2 cellular contexts compared by ENCODE assay signal in the genomic region with DNA sequence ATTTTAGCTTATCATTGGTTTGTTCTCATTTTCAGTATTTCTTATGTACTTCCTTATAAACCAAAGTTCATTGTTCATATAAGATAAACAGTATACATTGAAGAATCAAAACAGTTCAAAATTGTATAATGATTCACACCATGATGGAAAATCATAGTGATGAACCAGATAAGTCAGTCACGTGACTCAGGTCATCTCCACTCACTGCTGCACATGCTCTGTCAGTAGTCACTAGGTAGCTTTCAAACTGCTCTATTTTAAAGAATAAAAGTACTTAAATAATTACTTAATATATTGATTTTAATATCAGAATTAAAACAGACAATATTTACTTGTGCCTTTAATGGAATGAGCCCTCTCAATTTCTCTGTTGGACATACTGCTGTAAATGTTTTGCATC.
TF ChIP-seq lines count a peak whose summit lies in the region.

No MANE protein-coding gene starts in this region.

TF ChIP-seq in IMR-90, 13 proteins besides CTCF, POLR2A, EP300 and RAD21:
- TF ChIP-seq MAFK (IDR thresholded peaks at IDR 0.05; ENCODE audit: low read depth, low read length) (no peak), RFX5 (IDR thresholded peaks at IDR 0.05; ENCODE audit: low read depth, low read length) (peak; percentile 92)
- TF ChIP-seq, protein P1, sequence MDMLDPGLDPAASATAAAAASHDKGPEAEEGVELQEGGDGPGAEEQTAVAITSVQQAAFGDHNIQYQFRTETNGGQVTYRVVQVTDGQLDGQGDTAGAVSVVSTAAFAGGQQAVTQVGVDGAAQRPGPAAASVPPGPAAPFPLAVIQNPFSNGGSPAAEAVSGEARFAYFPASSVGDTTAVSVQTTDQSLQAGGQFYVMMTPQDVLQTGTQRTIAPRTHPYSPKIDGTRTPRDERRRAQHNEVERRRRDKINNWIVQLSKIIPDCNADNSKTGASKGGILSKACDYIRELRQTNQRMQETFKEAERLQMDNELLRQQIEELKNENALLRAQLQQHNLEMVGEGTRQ (IDR thresholded peaks at IDR 0.05; ENCODE audit: low read depth, low read length), result 0 out of 2 replicates have a peak, but pooled peaks have one; percentile 13

TF ChIP-seq in GM23338, 12 proteins besides CTCF, POLR2A, EP300 and RAD21:
- TF ChIP-seq, protein P2, sequence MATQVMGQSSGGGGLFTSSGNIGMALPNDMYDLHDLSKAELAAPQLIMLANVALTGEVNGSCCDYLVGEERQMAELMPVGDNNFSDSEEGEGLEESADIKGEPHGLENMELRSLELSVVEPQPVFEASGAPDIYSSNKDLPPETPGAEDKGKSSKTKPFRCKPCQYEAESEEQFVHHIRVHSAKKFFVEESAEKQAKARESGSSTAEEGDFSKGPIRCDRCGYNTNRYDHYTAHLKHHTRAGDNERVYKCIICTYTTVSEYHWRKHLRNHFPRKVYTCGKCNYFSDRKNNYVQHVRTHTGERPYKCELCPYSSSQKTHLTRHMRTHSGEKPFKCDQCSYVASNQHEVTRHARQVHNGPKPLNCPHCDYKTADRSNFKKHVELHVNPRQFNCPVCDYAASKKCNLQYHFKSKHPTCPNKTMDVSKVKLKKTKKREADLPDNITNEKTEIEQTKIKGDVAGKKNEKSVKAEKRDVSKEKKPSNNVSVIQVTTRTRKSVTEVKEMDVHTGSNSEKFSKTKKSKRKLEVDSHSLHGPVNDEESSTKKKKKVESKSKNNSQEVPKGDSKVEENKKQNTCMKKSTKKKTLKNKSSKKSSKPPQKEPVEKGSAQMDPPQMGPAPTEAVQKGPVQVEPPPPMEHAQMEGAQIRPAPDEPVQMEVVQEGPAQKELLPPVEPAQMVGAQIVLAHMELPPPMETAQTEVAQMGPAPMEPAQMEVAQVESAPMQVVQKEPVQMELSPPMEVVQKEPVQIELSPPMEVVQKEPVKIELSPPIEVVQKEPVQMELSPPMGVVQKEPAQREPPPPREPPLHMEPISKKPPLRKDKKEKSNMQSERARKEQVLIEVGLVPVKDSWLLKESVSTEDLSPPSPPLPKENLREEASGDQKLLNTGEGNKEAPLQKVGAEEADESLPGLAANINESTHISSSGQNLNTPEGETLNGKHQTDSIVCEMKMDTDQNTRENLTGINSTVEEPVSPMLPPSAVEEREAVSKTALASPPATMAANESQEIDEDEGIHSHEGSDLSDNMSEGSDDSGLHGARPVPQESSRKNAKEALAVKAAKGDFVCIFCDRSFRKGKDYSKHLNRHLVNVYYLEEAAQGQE (IDR thresholded peaks at IDR 0.05; ENCODE audit: unreplicated experiment), result no peak
- TF ChIP-seq CREB1 (CRISPR knock-in tag; IDR thresholded peaks at IDR 0.05; ENCODE audit: low read depth) (no peak), NANOG (IDR thresholded peaks at IDR 0.05; ENCODE audit: borderline replicate concordance) (no peak), POLR2AphosphoS5 (IDR thresholded peaks at IDR 0.05; ENCODE audit: low read depth) (no peak), EZH2phosphoT487 (IDR thresholded peaks at IDR 0.05; ENCODE audit: unreplicated experiment) (no peak), ZNF114 (CRISPR knock-in tag; IDR thresholded peaks at IDR 0.05) (no peak), STAT1 (IDR thresholded peaks at IDR 0.05; ENCODE audit: unreplicated experiment) (no peak), ZNF331 (CRISPR knock-in tag; IDR thresholded peaks at IDR 0.05; ENCODE audit: low read depth) (no peak), EZH2 (IDR thresholded peaks at IDR 0.05; ENCODE audit: low read depth, unreplicated experiment) (no peak), JUNB (IDR thresholded peaks at IDR 0.05; ENCODE audit: unreplicated experiment) (no peak)
- TF ChIP-seq, protein P3, sequence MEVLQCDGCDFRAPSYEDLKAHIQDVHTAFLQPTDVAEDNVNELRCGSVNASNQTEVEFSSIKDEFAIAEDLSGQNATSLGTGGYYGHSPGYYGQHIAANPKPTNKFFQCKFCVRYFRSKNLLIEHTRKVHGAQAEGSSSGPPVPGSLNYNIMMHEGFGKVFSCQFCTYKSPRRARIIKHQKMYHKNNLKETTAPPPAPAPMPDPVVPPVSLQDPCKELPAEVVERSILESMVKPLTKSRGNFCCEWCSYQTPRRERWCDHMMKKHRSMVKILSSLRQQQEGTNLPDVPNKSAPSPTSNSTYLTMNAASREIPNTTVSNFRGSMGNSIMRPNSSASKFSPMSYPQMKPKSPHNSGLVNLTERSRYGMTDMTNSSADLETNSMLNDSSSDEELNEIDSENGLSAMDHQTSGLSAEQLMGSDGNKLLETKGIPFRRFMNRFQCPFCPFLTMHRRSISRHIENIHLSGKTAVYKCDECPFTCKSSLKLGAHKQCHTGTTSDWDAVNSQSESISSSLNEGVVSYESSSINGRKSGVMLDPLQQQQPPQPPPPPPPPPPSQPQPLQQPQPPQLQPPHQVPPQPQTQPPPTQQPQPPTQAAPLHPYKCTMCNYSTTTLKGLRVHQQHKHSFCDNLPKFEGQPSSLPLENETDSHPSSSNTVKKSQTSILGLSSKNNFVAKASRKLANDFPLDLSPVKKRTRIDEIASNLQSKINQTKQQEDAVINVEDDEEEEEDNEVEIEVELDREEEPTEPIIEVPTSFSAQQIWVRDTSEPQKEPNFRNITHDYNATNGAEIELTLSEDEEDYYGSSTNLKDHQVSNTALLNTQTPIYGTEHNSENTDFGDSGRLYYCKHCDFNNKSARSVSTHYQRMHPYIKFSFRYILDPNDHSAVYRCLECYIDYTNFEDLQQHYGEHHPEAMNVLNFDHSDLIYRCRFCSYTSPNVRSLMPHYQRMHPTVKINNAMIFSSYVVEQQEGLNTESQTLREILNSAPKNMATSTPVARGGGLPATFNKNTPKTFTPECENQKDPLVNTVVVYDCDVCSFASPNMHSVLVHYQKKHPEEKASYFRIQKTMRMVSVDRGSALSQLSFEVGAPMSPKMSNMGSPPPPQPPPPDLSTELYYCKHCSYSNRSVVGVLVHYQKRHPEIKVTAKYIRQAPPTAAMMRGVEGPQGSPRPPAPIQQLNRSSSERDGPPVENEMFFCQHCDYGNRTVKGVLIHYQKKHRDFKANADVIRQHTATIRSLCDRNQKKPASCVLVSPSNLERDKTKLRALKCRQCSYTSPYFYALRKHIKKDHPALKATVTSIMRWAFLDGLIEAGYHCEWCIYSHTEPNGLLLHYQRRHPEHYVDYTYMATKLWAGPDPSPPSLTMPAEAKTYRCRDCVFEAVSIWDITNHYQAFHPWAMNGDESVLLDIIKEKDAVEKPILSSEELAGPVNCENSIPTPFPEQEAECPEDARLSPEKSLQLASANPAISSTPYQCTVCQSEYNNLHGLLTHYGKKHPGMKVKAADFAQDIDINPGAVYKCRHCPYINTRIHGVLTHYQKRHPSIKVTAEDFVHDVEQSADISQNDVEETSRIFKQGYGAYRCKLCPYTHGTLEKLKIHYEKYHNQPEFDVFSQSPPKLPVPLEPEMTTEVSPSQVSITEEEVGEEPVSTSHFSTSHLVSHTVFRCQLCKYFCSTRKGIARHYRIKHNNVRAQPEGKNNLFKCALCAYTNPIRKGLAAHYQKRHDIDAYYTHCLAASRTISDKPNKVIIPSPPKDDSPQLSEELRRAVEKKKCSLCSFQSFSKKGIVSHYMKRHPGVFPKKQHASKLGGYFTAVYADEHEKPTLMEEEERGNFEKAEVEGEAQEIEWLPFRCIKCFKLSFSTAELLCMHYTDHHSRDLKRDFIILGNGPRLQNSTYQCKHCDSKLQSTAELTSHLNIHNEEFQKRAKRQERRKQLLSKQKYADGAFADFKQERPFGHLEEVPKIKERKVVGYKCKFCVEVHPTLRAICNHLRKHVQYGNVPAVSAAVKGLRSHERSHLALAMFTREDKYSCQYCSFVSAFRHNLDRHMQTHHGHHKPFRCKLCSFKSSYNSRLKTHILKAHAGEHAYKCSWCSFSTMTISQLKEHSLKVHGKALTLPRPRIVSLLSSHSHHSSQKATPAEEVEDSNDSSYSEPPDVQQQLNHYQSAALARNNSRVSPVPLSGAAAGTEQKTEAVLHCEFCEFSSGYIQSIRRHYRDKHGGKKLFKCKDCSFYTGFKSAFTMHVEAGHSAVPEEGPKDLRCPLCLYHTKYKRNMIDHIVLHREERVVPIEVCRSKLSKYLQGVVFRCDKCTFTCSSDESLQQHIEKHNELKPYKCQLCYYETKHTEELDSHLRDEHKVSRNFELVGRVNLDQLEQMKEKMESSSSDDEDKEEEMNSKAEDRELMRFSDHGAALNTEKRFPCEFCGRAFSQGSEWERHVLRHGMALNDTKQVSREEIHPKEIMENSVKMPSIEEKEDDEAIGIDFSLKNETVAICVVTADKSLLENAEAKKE (CRISPR knock-in tag; IDR thresholded peaks at IDR 0.05), result no peak
- TF ChIP-seq, protein P4, sequence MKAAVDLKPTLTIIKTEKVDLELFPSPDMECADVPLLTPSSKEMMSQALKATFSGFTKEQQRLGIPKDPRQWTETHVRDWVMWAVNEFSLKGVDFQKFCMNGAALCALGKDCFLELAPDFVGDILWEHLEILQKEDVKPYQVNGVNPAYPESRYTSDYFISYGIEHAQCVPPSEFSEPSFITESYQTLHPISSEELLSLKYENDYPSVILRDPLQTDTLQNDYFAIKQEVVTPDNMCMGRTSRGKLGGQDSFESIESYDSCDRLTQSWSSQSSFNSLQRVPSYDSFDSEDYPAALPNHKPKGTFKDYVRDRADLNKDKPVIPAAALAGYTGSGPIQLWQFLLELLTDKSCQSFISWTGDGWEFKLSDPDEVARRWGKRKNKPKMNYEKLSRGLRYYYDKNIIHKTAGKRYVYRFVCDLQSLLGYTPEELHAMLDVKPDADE (IDR thresholded peaks at IDR 0.05), result no peak
